ENCODE assay signal across 8 cellular contexts in genomic region chr3:4474683-4475490, GRCh38. TPM values are rescaled to one million over a fixed set of nuclear protein-coding genes. Genes with fewer than 3 reads are reported as not detected.
DNase-seq lines count a peak whose midpoint lies in the region; ATAC-seq, FAIRE-seq and TF ChIP-seq lines count a peak whose summit lies in the region.

No MANE protein-coding gene starts in this region.

- peak in 1 of 2 experiments; percentile 43; a peak in 3 of 6 replicates for ATAC-seq in A549
- peak; percentile 81 for ATAC-seq in GM19328 (IDR thresholded peaks at IDR 0.05; ENCODE audit: unreplicated experiment)
- ATAC-seq in HG03520 (IDR thresholded peaks at IDR 0.05; ENCODE audit: unreplicated experiment): peak; percentile 69
- ATAC-seq in activated CD8-positive, alpha-beta T cell treated with anti-CD3 and anti-CD28 coated beads, Interleukin-2, amount 10 ng/mL, durations not matched to agents 7 days and 5 days: peak; percentile 75

- CTCF ChIA-PET in A549 (lab: Yijun Ruan, JAX): interaction anchor here (1.1 kb wide), 1 partner anchor 141 kb away, joined by 5 read pairs; no protein-coding TSS in a partner anchor
- CTCF ChIA-PET in activated CD8-positive, alpha-beta T cell treated with anti-CD3 and anti-CD28 coated beads, Interleukin-2, amount 10 ng/mL, durations not matched to agents 7 days and 5 days (lab: Charles Lee): interaction anchor here (0.8 to 2.7 kb wide), 5 partner anchors 13 to 159 kb away, joined by 3 to 14 read pairs (median 6); no protein-coding TSS in a partner anchor

- no peak for TF ChIP-seq RAD21 in A549 (conservative IDR thresholded peaks at IDR 0.05 in 1 of 2, IDR thresholded peaks at IDR 0.05 in 1 of 2)

- no peak for TF ChIP-seq CTCF in A549 (IDR thresholded peaks at IDR 0.05)

- no peak for TF ChIP-seq POLR2A in A549 (IDR thresholded peaks at IDR 0.05; ENCODE audit: low read length)

- H3K27ac Mint-ChIP-seq in activated CD8-positive, alpha-beta T cell treated with anti-CD3 and anti-CD28 coated beads, Interleukin-2, amount 10 ng/mL, durations not matched to agents 7 days and 5 days: peak overlapping the region; percentile 9

- POLR2A ChIA-PET in A549 (lab: Yijun Ruan, JAX): interaction anchor here (1.2 kb wide), 1 partner anchor 18 kb away, joined by 5 read pairs; the partner anchor contains the start of gene ITPR1
- POLR2A ChIA-PET in activated CD8-positive, alpha-beta T cell treated with anti-CD3 and anti-CD28 coated beads, Interleukin-2, amount 10 ng/mL, durations not matched to agents 7 days and 5 days (lab: Charles Lee): interaction anchor here (0.9 to 1.0 kb wide), 2 partner anchors 14 to 19 kb away, joined by 4 read pairs; partner anchors contain the start of gene ITPR1

- no peak overlapping the region for H3K4me3 ChIP-seq in A549

- H3K4me2 ChIP-seq in A549: 0 out of 3 replicates have a peak overlapping the region, but pooled peaks have one; percentile 2

- peaks cover 25% of the 10 kb centered on the region for H3K27me3 Mint-ChIP-seq in activated CD8-positive, alpha-beta T cell treated with anti-CD3 and anti-CD28 coated beads, Interleukin-2, amount 10 ng/mL, durations not matched to agents 7 days and 5 days (ENCODE audit: low read depth)

- no peaks in the 10 kb centered on the region for H3K36me3 Mint-ChIP-seq in activated CD8-positive, alpha-beta T cell treated with anti-CD3 and anti-CD28 coated beads, Interleukin-2, amount 10 ng/mL, durations not matched to agents 7 days and 5 days (ENCODE audit: low read depth)

- H3K9me3 Mint-ChIP-seq in activated CD8-positive, alpha-beta T cell treated with anti-CD3 and anti-CD28 coated beads, Interleukin-2, amount 10 ng/mL, durations not matched to agents 7 days and 5 days (ENCODE audit: insufficient read depth): no peaks in the 10 kb centered on the region

- H3K9me3 ChIP-seq in A549: no peaks in the 10 kb centered on the region

- FAIRE-seq in A549 (lab: Jason Lieb, UNC): no peak

- WGBS in A549 (ENCODE audit: missing lambda C conversion rate): 37% methylated on average over 7 of the region's 7 CpGs

- no peak for TF ChIP-seq EP300 in A549 (IDR thresholded peaks at IDR 0.05)

- H3K4me1 ChIP-seq in A549: no peaks in the 10 kb centered on the region

- DNase-seq in A549 (ENCODE audit: low read depth in 1 of 2, low spot score in 1 of 2) (peak in 1 of 2 experiments; percentile 16), hepatic stellate cell (ENCODE audit: low spot score) (peak; percentile 70), HK-2 (ENCODE audit: unreplicated experiment) (no peak), GOT3 (lab: John Stamatoyannopoulos, UW) (no peak)
- peak; percentile 40 for DNase-seq in activated CD8-positive, alpha-beta T cell treated with anti-CD3 and anti-CD28 coated beads, Interleukin-2, amount 10 ng/mL, durations not matched to agents 7 days and 5 days
- DNase-seq in activated effector memory CD4-positive, alpha-beta T cell treated with anti-CD3 and anti-CD28 coated beads, Interleukin-2, amount 50 U/mL, for 16 hours: no peak

- H3K4me3 Mint-ChIP-seq in activated CD8-positive, alpha-beta T cell treated with anti-CD3 and anti-CD28 coated beads, Interleukin-2, amount 10 ng/mL, durations not matched to agents 7 days and 5 days: no peak overlapping the region

- 0 out of 6 replicates have a peak overlapping the region, but pooled peaks of 1 of the 2 experiments have one; percentile 25 for H3K27ac ChIP-seq in A549

- peaks cover 14% of the 10 kb centered on the region for H3K4me1 Mint-ChIP-seq in activated CD8-positive, alpha-beta T cell treated with anti-CD3 and anti-CD28 coated beads, Interleukin-2, amount 10 ng/mL, durations not matched to agents 7 days and 5 days (ENCODE audit: low read depth)

TF ChIP-seq in A549, 52 proteins besides CTCF, POLR2A, EP300 and RAD21:
- no peak for TF ChIP-seq CHD2 (IDR thresholded peaks at IDR 0.05; ENCODE audit: low read length, partially characterized antibody)
- no peak for TF ChIP-seq FOSB (CRISPR knock-in tag; IDR thresholded peaks at IDR 0.05)
- no peak for TF ChIP-seq RNF2 (IDR thresholded peaks at IDR 0.05; ENCODE audit: borderline replicate concordance, low read depth)
- TF ChIP-seq, protein P1, sequence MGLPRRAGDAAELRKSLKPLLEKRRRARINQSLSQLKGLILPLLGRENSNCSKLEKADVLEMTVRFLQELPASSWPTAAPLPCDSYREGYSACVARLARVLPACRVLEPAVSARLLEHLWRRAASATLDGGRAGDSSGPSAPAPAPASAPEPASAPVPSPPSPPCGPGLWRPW (IDR thresholded peaks at IDR 0.05): no peak
- no peak for TF ChIP-seq TFCP2L1 (CRISPR knock-in tag; IDR thresholded peaks at IDR 0.05)
- no peak for TF ChIP-seq RCOR1 (IDR thresholded peaks at IDR 0.05; ENCODE audit: low read depth, low read length)
- TF ChIP-seq ZSCAN20 (CRISPR knock-in tag; IDR thresholded peaks at IDR 0.05): no peak
- no peak for TF ChIP-seq MAZ (IDR thresholded peaks at IDR 0.05; ENCODE audit: borderline replicate concordance, low read depth, low read length)
- TF ChIP-seq NPAS2 (CRISPR knock-in tag; IDR thresholded peaks at IDR 0.05; ENCODE audit: borderline replicate concordance): no peak
- no peak for TF ChIP-seq BCL3 (IDR thresholded peaks at IDR 0.05)

RNA-seq across cellular contexts. Expression of gene SUMF1, which starts 7.8 kb away (rescaled TPM):
- polyA plus RNA-seq in A549 (2011; rRNA removed) (23.4 and 25.4 TPM in 2 replicates), A549 (2017; fragmentation: RNase III; extraction: RNeasy Plus Mini Kit Qiagen cat#74134 plus additional on column Dnase treatment) (19.2 to 20.9 TPM (median 20.9 TPM) in 3 replicates)
- polyA plus RNA-seq in A549 (2012; cell fraction: cytosol; rRNA removed): 14.4 and 20.2 TPM in 2 replicates
- 17.2 and 25.1 TPM in 2 replicates for polyA plus RNA-seq in A549 (2012; cell fraction: nucleus; rRNA removed)
- polyA minus RNA-seq in A549 (2011; rRNA and poly(A)+ RNA removed): 22.8 and 23.1 TPM in 2 replicates
- total RNA-seq in activated CD8-positive, alpha-beta T cell treated with anti-CD3 and anti-CD28 coated beads, Interleukin-2, amount 10 ng/mL, durations not matched to agents 7 days and 5 days: 1 to 10 TPM; 7.4 to 8.7 TPM

RNA-seq across cellular contexts. Expression of gene ITPR1, which starts 18.3 kb away (rescaled TPM):
- polyA plus RNA-seq in A549 (2011; rRNA removed) (9.6 and 10.7 TPM in 2 replicates), A549 (2017; fragmentation: RNase III; extraction: RNeasy Plus Mini Kit Qiagen cat#74134 plus additional on column Dnase treatment) (2.8 to 3.8 TPM (median 3.2 TPM) in 3 replicates)
- polyA plus RNA-seq in A549 (2012; cell fraction: cytosol; rRNA removed): 1.7 and 1.8 TPM in 2 replicates
- polyA plus RNA-seq in A549 (2012; cell fraction: nucleus; rRNA removed): 2.6 and 4.8 TPM in 2 replicates
- 23.0 and 26.8 TPM in 2 replicates for polyA minus RNA-seq in A549 (2011; rRNA and poly(A)+ RNA removed)
- total RNA-seq in activated CD8-positive, alpha-beta T cell treated with anti-CD3 and anti-CD28 coated beads, Interleukin-2, amount 10 ng/mL, durations not matched to agents 7 days and 5 days: 10 to 100 TPM; 53.8 to 57.3 TPM

Comparison
In these comparisons a context has a peak if more than half of its experiments do, and no peak if none do; other contexts are left out.
1. DNase-seq: peak in activated CD8-positive, alpha-beta T cell treated with anti-CD3 and anti-CD28 coated beads, Interleukin-2, amount 10 ng/mL, durations not matched to agents 7 days and 5 days (single experiment) and hepatic stellate cell (single experiment); none in HK-2 (single experiment), GOT3 (single experiment) and activated effector memory CD4-positive, alpha-beta T cell treated with anti-CD3 and anti-CD28 coated beads, Interleukin-2, amount 50 U/mL, for 16 hours (single experiment).